Comparison of ENCODE assay signal across 22 cellular contexts in genomic region chr4:31655328-31655727, GRCh38.
DNase-seq lines count a peak whose midpoint lies in the region; ATAC-seq and TF ChIP-seq lines count a peak whose summit lies in the region.
"Had no signal": no experiment of that assay in that cellular context is flagged by ENCODE, and none has a peak within 500 bp of the region (broad histone marks: within the 10 kb centered on the region; RNA-seq: fewer than 3 reads in every experiment).

No MANE protein-coding gene starts in this region.

- no peak for TF ChIP-seq CTCF in brain microvascular endothelial cell (IDR thresholded peaks at IDR 0.05; ENCODE audit: low read depth, low read length, missing control alignments)
- TF ChIP-seq CTCF in GM10266 (IDR thresholded peaks at IDR 0.05; ENCODE audit: control insufficient read depth, insufficient read depth, low read depth, missing control alignments) = no peak
- no peak for TF ChIP-seq CTCF in mucosa of descending colon (IDR thresholded peaks at IDR 0.05)

- peak; percentile 13 for DNase-seq in HCEC 1CT
- DNase-seq in RPMI7951 (ENCODE audit: low read depth) = peak; percentile 5
- peak; percentile 25 for DNase-seq in brain microvascular endothelial cell
- DNase-seq in kidney tubule cell (ENCODE audit: low spot score) = peak; percentile 43
- DNase-seq in NCI-H526 treated with DMSO at 0.1 percent for 48 hours (lab: John Stamatoyannopoulos, UW) = no peak
- DNase-seq in GM10266 (ENCODE audit: extremely low spot score) = no peak
- DNase-seq in activated CD4-positive, alpha-beta T cell treated with anti-CD3 and anti-CD28 coated beads for 4 hours = no peak
- no peak for DNase-seq in mucosa of descending colon
- DNase-seq: activated CD4-positive, alpha-beta T cell treated with anti-CD3 and anti-CD28 coated beads for 1 hour; activated T-cell treated with anti-CD3 and anti-CD28 coated beads, Interleukin-2, amount 50 U/mL, for 4 hours; adrenal gland; central memory CD4-positive, alpha-beta T cell; dorsolateral prefrontal cortex; foreskin fibroblast; H9; hippocampal formation; NCI-H510A; PC-9; SIG-M5; stimulated activated naive CD8-positive, alpha-beta T cell treated with anti-CD3 and anti-CD28 coated beads, Interleukin-15, amount 100 ng/mL, for 72 hours; tibial artery had no signal

- no peaks in the 10 kb centered on the region for H3K27me3 ChIP-seq in brain microvascular endothelial cell (replicated peaks)
- H3K27me3 ChIP-seq: adrenal gland, dorsolateral prefrontal cortex, tibial artery had no signal

- H3K4me3 ChIP-seq in brain microvascular endothelial cell (ENCODE audit: low read depth, low read length) (no peak overlapping the region), mucosa of descending colon (no peak overlapping the region)
- H3K4me3 ChIP-seq: adrenal gland, dorsolateral prefrontal cortex, PC-9, tibial artery had no signal

- intact Hi-C loops in mucosa of descending colon (cut with DNase I, micrococcal nuclease) = no loop called here

- no peak overlapping the region for H3K27ac ChIP-seq in brain microvascular endothelial cell
- H3K27ac ChIP-seq: adrenal gland, dorsolateral prefrontal cortex, HL-60, PC-9, tibial artery had no signal

- no peaks in the 10 kb centered on the region for H3K9me3 ChIP-seq in mucosa of descending colon
- H3K9me3 ChIP-seq: adrenal gland, tibial artery had no signal

- no peak for ATAC-seq in mucosa of descending colon
- ATAC-seq: activated T-cell treated with anti-CD3 and anti-CD28 coated beads, Interleukin-2, amount 50 U/mL, for 4 hours; stimulated activated naive CD8-positive, alpha-beta T cell treated with anti-CD3 and anti-CD28 coated beads, Interleukin-15, amount 100 ng/mL, for 72 hours had no signal

- no peaks in the 10 kb centered on the region for H3K4me1 ChIP-seq in mucosa of descending colon (ENCODE audit: low read depth)
- H3K4me1 ChIP-seq: adrenal gland, tibial artery had no signal

- no peaks in the 10 kb centered on the region for H3K36me3 ChIP-seq in brain microvascular endothelial cell (replicated peaks)
- H3K36me3 ChIP-seq in mucosa of descending colon (ENCODE audit: low read depth) = no peaks in the 10 kb centered on the region
- H3K36me3 ChIP-seq: adrenal gland, tibial artery had no signal

- in situ Hi-C loops in brain microvascular endothelial cell (cut with HindIII; ENCODE audit: low pct_ligation_motif_present, low sequenced_read_pairs) = no loop called here

Comparison
In these comparisons a context has a peak if more than half of its experiments do, and no peak if none do; other contexts are left out.
1. DNase-seq: peak in HCEC 1CT (single experiment), RPMI7951 (single experiment), brain microvascular endothelial cell (single experiment) and kidney tubule cell (single experiment); none in NCI-H526 treated with DMSO at 0.1 percent for 48 hours (single experiment), GM10266 (single experiment), activated CD4-positive, alpha-beta T cell treated with anti-CD3 and anti-CD28 coated beads for 4 hours (0 of 2) and mucosa of descending colon (0 of 3).